8 cellular contexts compared by ENCODE assay signal in the genomic region with DNA sequence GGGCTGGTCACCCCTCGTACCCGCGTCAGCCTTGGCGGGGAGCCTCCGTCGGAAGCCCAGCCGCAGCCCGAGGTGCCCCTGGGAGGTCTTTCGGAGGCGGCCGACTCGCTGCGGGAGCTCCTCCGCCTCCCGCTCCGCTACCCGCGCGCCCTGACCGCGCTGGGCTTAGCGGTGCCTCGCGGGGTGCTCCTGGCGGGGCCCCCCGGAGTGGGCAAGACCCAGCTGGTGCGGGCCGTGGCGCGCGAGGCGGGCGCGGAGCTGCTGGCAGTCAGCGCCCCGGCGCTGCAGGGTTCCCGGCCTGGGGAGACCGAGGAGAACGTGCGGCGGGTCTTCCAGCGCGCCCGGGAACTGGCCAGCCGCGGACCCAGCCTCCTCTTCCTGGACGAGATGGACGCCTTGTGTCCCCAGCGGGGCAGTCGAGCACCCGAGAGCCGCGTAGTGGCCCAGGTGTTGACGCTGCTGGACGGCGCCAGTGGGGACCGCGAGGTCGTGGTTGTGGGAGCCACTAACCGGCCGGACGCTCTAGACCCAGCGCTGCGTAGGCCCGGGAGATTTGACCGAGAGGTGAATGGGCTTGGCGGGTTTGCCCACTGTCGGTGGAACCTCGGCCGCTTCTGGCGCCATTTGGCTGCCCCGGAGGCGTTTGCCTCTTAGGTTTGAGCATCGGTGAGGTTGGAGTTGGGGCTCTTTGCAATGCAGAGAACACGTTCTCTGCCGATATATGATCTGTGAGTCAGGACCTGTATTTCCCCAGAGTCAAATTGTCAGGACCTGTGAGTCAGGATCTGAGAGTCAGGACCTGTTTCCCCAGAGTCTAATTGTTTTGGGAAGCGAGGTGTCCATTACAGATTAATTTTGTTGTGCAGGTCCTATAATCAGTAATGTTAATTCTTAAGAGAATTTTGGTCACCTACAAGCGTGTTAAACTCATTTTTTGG. TPM values are rescaled to one million over a fixed set of nuclear protein-coding genes. Genes with fewer than 3 reads are reported as not detected.
DNase-seq lines count a peak whose midpoint lies in the region; ATAC-seq and TF ChIP-seq lines count a peak whose summit lies in the region.

No MANE protein-coding gene starts in this region.

- H3K27me3 ChIP-seq in adrenal gland, result no peaks in the 10 kb centered on the region

- intact Hi-C loops in adrenal gland (cut with DNase I), result loop anchor here in 1 of 2 donors (10.0 kb wide), 1 partner anchor 238 kb away; no protein-coding TSS in a partner anchor

- H3K9me3 ChIP-seq in adrenal gland (replicated peaks in 1 of 3), result no peaks in the 10 kb centered on the region

- 1 to 12% (median 2%) methylated on average over 4 to 79 of the region's 79 CpGs for WGBS in adrenal gland, 4 donors

- no peak for TF ChIP-seq CTCF in adrenal gland (IDR thresholded peaks at IDR 0.05)

- H3K27ac ChIP-seq in adrenal gland, result peak overlapping the region in 4 of 5 donors; percentile 89 to 94 (median 89)

- peaks cover 0 to 28% of the 10 kb centered on the region in 2 donors for H3K36me3 ChIP-seq in adrenal gland (replicated peaks in 1 of 2)

- TF ChIP-seq POLR2A in adrenal gland (IDR thresholded peaks at IDR 0.05), result no peak

- ATAC-seq in GM18519 (IDR thresholded peaks at IDR 0.05; ENCODE audit: low FRiP score, unreplicated experiment) (peak; percentile 16), HG03045 (IDR thresholded peaks at IDR 0.05; ENCODE audit: unreplicated experiment) (peak; percentile 25)

- DNase-seq in 8988T, result peak; percentile 20
- peak; percentile 92 for DNase-seq in RKO (ENCODE audit: low spot score)
- peak; percentile 32 to 65 (median 40) for DNase-seq in adrenal gland
- DNase-seq in hepatic stellate cell (ENCODE audit: low spot score), result peak; percentile 23
- DNase-seq in skeletal muscle cell (ENCODE audit: low read depth), result no peak
- no peak for DNase-seq in NCI-H510A (lab: John Stamatoyannopoulos, UW)

- H3K4me3 ChIP-seq in adrenal gland, result peak overlapping the region; percentile 30 to 98 (median 78)
- peak overlapping the region; percentile 88 for H3K4me3 ChIP-seq in skeletal muscle cell (ENCODE audit: low read depth, low read length)

- H3K4me1 ChIP-seq in adrenal gland (replicated peaks in 1 of 2), result peaks cover 12 to 30% of the 10 kb centered on the region in 2 donors

RNA-seq across cellular contexts. Expression of gene GATM, which starts 24.9 kb away (rescaled TPM):
- 10 to 100 TPM; 15.1 to 73.2 (median 33.1) TPM for total RNA-seq in adrenal gland
- 10 to 100 TPM in 1 of 3 donors, 1 to 10 TPM in 2; 6.8 to 10.9 (median 8.6) TPM for polyA plus RNA-seq in adrenal gland

Comparison
In these comparisons a context has a peak if more than half of its experiments do, and no peak if none do; other contexts are left out.
1. DNase-seq: peak in 8988T (single experiment), RKO (single experiment), adrenal gland (7 of 7) and hepatic stellate cell (single experiment); none in skeletal muscle cell (single experiment) and NCI-H510A (single experiment).